16 cellular contexts compared by ENCODE assay signal in the genomic region with DNA sequence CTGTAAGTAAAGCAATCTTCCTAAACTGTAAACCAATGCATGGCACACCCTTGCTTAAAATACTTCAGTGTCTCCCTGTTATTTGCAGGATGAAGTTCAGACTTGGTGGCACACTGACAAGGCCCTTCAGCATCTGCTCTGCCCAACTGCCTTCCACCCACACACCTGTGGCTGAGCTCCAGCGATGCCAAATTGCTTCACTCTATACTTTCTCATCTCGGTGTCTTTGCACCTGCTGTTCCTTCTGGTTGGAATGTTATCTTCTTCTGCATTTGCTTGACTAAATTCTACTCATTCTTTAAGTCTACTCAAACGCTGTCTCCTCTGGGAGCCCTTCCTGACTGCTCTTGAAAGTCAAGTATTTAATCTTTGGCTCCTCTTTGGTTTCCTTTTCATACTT.
A peak's percentile ranks its signal among the peaks of the same experiment; 100 is the strongest.
DNase-seq lines count a peak whose midpoint lies in the region; TF ChIP-seq lines count a peak whose summit lies in the region.
"Had no signal": no experiment of that assay in that cellular context is flagged by ENCODE, and none has a peak within 500 bp of the region (broad histone marks: within the 10 kb centered on the region; RNA-seq: fewer than 3 reads in every experiment).

No MANE protein-coding gene starts in this region.

- no peak overlapping the region for H3K4me3 Mint-ChIP-seq in MCF 10A (ENCODE audit: unreplicated experiment)
- H3K4me3 Mint-ChIP-seq: activated T-helper 1 cell treated with anti-CD3 and anti-CD28 coated beads, Interleukin-12 subunit alpha, Interleukin-12 subunit beta, Interleukin-2, Interleukin-4 antibody, amounts not matched to agents 30 ng/mL and 10 ng/mL and 1 ng/mL, durations not matched to agents 14 hours and 24 hours and 36 hours; CD14-positive monocyte; immature natural killer cell had no signal

- no peaks in the 10 kb centered on the region for H3K27me3 Mint-ChIP-seq in MCF 10A (ENCODE audit: insufficient read depth, unreplicated experiment)

- no peak overlapping the region for H3K27ac Mint-ChIP-seq in MCF 10A (ENCODE audit: low read depth, unreplicated experiment)
- H3K27ac Mint-ChIP-seq: activated T-helper 1 cell treated with anti-CD3 and anti-CD28 coated beads, Interleukin-12 subunit alpha, Interleukin-12 subunit beta, Interleukin-2, Interleukin-4 antibody, amounts not matched to agents 30 ng/mL and 10 ng/mL and 1 ng/mL, durations not matched to agents 14 hours and 24 hours and 36 hours; CD14-positive monocyte; immature natural killer cell had no signal

- DNase-seq in CD1c-positive myeloid dendritic cell (ENCODE audit: extremely low spot score) (peak; percentile 11), HL-60 (ENCODE audit: low read depth in 1 of 2, low spot score in 1 of 2) (no peak), MCF 10A (ENCODE audit: unreplicated experiment) (peak; percentile 52), myocyte (ENCODE audit: low read depth) (peak; percentile 47), occipital lobe (lab: John Stamatoyannopoulos, UW) (no peak), sigmoid colon (no peak), A673 (ENCODE audit: low spot score) (no peak)
- DNase-seq: effector CD8-positive, alpha-beta T cell; immature natural killer cell; NCI-H2081; NCI-H748 treated with DMSO at 0.1 percent for 48 hours; pancreas; Right ventricle myocardium superior had no signal

- H3K4me1 ChIP-seq in sigmoid colon (peaks cover 0 to 27% (median 13%) of the 10 kb centered on the region in 4 donors), A673 (ENCODE audit: insufficient read depth, low read length, poor library complexity, severe bottlenecking) (peaks cover 32% of the 10 kb centered on the region)

- no peak overlapping the region for H3K4me3 ChIP-seq in HL-60 (replicated peaks; ENCODE audit: insufficient read depth, low read length)
- H3K4me3 ChIP-seq in sigmoid colon = no peak overlapping the region
- H3K4me3 ChIP-seq in A673 (ENCODE audit: low read depth, low read length, poor library complexity, severe bottlenecking) = no peak overlapping the region
- H3K4me3 ChIP-seq: GM12878, pancreas had no signal

- POLR2A ChIA-PET in MCF 10A (lab: Yijun Ruan, JAX) (interaction anchor here (0.9 to 1.1 kb wide), 2 partner anchors 14 to 32 kb away, joined by 3 read pairs; no protein-coding TSS in a partner anchor), A673 (lab: Charles Lee; ENCODE audit: low non-redundant PET) (no interaction called here)

- H3K27ac ChIP-seq in HL-60 (replicated peaks) (peak overlapping the region; percentile 66), sigmoid colon (no peak overlapping the region), A673 (ENCODE audit: low read depth, low read length, poor library complexity, severe bottlenecking) (no peak overlapping the region)
- H3K27ac ChIP-seq: pancreas had no signal

- H3K9me3 Mint-ChIP-seq in MCF 10A (ENCODE audit: unreplicated experiment) = no peaks in the 10 kb centered on the region
- H3K9me3 Mint-ChIP-seq: activated T-helper 1 cell treated with anti-CD3 and anti-CD28 coated beads, Interleukin-12 subunit alpha, Interleukin-12 subunit beta, Interleukin-2, Interleukin-4 antibody, amounts not matched to agents 30 ng/mL and 10 ng/mL and 1 ng/mL, durations not matched to agents 14 hours and 24 hours and 36 hours; CD14-positive monocyte; immature natural killer cell had no signal

- H3K4me1 Mint-ChIP-seq in MCF 10A (ENCODE audit: insufficient read depth, unreplicated experiment) = peaks cover 10% of the 10 kb centered on the region

- H3K36me3 Mint-ChIP-seq in MCF 10A (ENCODE audit: insufficient read depth, unreplicated experiment) = no peaks in the 10 kb centered on the region
- H3K36me3 Mint-ChIP-seq: immature natural killer cell had no signal

- BruUV-seq in MCF 10A (replicated peaks; lab: Mats Ljungman, UMichigan) (no TSS peak), A673 (replicated peaks; lab: Mats Ljungman, UMichigan) (no TSS peak)

- CTCF ChIA-PET in MCF 10A (lab: Yijun Ruan, JAX) (no interaction called here), A673 (lab: Charles Lee) (no interaction called here)

- intact Hi-C loops in MCF 10A (cut with micrococcal nuclease) (loop anchor here (1.0 kb wide), 1 partner anchor 44 kb away; no protein-coding TSS in a partner anchor), sigmoid colon (cut with DNase I) (no loop called here), A673 (cut with micrococcal nuclease; ENCODE audit: unreplicated experiment) (no loop called here)

- H3K27me3 ChIP-seq in HL-60 (ENCODE audit: insufficient read depth, poor library complexity, severe bottlenecking) = no peaks in the 10 kb centered on the region
- H3K27me3 ChIP-seq in sigmoid colon = no peaks in the 10 kb centered on the region
- H3K27me3 ChIP-seq in A673 (replicated peaks; ENCODE audit: insufficient read depth, low read depth, low read length, poor library complexity) = no peaks in the 10 kb centered on the region
- H3K27me3 ChIP-seq: pancreas had no signal

- no peaks in the 10 kb centered on the region for H3K9me3 ChIP-seq in sigmoid colon
- H3K9me3 ChIP-seq in A673 (ENCODE audit: low read depth, low read length, poor library complexity, severe bottlenecking) = no peaks in the 10 kb centered on the region
- H3K9me3 ChIP-seq: pancreas had no signal

- no peak for TF ChIP-seq POLR2A in sigmoid colon (IDR thresholded peaks at IDR 0.05)

- TF ChIP-seq CTCF in HL-60 (IDR thresholded peaks at IDR 0.05; ENCODE audit: insufficient read depth, low read length) (no peak), MCF 10A (IDR thresholded peaks at IDR 0.05; ENCODE audit: unreplicated experiment) (no peak), sigmoid colon (IDR thresholded peaks at IDR 0.05) (no peak), A673 (conservative IDR thresholded peaks at IDR 0.05; ENCODE audit: low read depth, low read length) (no peak)

- no peaks in the 10 kb centered on the region for H3K36me3 ChIP-seq in sigmoid colon
- H3K36me3 ChIP-seq in A673 (ENCODE audit: insufficient read depth, low read length, poor library complexity, severe bottlenecking) = no peaks in the 10 kb centered on the region
- H3K36me3 ChIP-seq: pancreas had no signal

- 30 to 47% methylated on average over 3 of the region's 3 CpGs for WGBS in sigmoid colon, 2 donors

- no peak for TF ChIP-seq EP300 in sigmoid colon (IDR thresholded peaks at IDR 0.05)

Comparison
In these comparisons a context has a peak if more than half of its experiments do, and no peak if none do; other contexts are left out.
1. DNase-seq: peak in CD1c-positive myeloid dendritic cell (single experiment), MCF 10A (single experiment) and myocyte (single experiment); none in HL-60 (0 of 2), occipital lobe (single experiment), sigmoid colon (single experiment) and A673 (single experiment).